In the genomic region with DNA sequence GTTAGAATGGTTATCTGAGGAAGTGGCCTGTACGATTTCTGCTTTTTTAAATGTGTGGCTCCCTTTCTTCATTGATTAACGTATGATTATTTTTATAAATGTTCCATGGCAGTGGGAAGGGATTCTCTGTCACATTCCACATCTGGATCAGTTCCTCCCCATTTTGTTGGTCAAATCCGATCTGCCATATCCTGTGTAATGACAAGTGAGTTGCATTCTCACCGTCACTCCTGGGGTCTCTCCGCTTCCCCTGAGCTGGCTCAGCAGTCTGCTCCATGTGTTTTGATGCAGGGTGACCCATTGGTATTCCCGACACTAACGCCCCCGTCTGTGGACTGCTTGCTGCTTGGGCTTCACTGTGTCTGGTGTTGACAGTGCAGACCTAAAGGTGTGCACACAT, we compare ENCODE assay signal across 10 cellular contexts. TPM values are rescaled to one million over a fixed set of nuclear protein-coding genes. Genes with fewer than 3 reads are reported as not detected.
DNase-seq lines count a peak whose midpoint lies in the region; ATAC-seq and TF ChIP-seq lines count a peak whose summit lies in the region.
"Had no signal": no experiment of that assay in that cellular context is flagged by ENCODE, and none has a peak within 500 bp of the region (broad histone marks: within the 10 kb centered on the region; RNA-seq: fewer than 3 reads in every experiment).

No MANE protein-coding gene starts in this region.

- H3K9ac ChIP-seq in mammary epithelial cell (ENCODE audit: insufficient read depth, low read length) (no peak overlapping the region), liver (ENCODE audit: low read depth in 1 of 2, low read length in 2 of 2) (no peak overlapping the region)

- no peak for TF ChIP-seq EP300 in transverse colon (IDR thresholded peaks at IDR 0.05; ENCODE audit: low read depth)

- 74% methylated on average over 8 of the region's 8 CpGs for WGBS in mammary epithelial cell (ENCODE audit: low coverage, missing lambda C conversion rate)
- 41% methylated on average over 8 of the region's 8 CpGs for WGBS in liver
- WGBS in transverse colon (ENCODE audit: low coverage in 1 of 2), 2 donors, result 61 to 82% methylated on average over 3 to 8 of the region's 8 CpGs

- ATAC-seq in GM19035 (IDR thresholded peaks at IDR 0.05; ENCODE audit: unreplicated experiment) (no peak), HG03159 (IDR thresholded peaks at IDR 0.05; ENCODE audit: unreplicated experiment) (no peak)

- H3K27me3 Mint-ChIP-seq in MCF 10A (ENCODE audit: insufficient read depth, unreplicated experiment), result no peaks in the 10 kb centered on the region
- no peaks in the 10 kb centered on the region for H3K27me3 Mint-ChIP-seq in activated naive CD8-positive, alpha-beta T cell

- no peak for TF ChIP-seq POLR2A in transverse colon (IDR thresholded peaks at IDR 0.05)

- no peaks in the 10 kb centered on the region for H3K27me3 ChIP-seq in mammary epithelial cell (ENCODE audit: insufficient read depth, low read length)
- H3K27me3 ChIP-seq in liver (ENCODE audit: control insufficient read depth in 4 of 4, insufficient read depth in 4 of 4, low read length in 3 of 4), result no peaks in the 10 kb centered on the region
- H3K27me3 ChIP-seq in transverse colon, result no peaks in the 10 kb centered on the region

- TF ChIP-seq CTCF in MCF 10A (IDR thresholded peaks at IDR 0.05; ENCODE audit: unreplicated experiment) (no peak), mammary epithelial cell (conservative IDR thresholded peaks at IDR 0.05 in 1 of 2, IDR thresholded peaks at IDR 0.05 in 1 of 2; ENCODE audit: extremely low read depth in 1 of 2, insufficient read depth in 1 of 2, low read depth in 1 of 2, low read length in 2 of 2) (no peak), liver (IDR thresholded peaks at IDR 0.05; ENCODE audit: low read depth, low read length, missing input control) (no peak), transverse colon (IDR thresholded peaks at IDR 0.05) (no peak)

- no peaks in the 10 kb centered on the region for H4K20me1 ChIP-seq in mammary epithelial cell (ENCODE audit: insufficient read depth, low read length)

- H3K9me3 Mint-ChIP-seq in MCF 10A (ENCODE audit: unreplicated experiment), result no peaks in the 10 kb centered on the region
- no peaks in the 10 kb centered on the region for H3K9me3 Mint-ChIP-seq in activated naive CD8-positive, alpha-beta T cell (ENCODE audit: low read depth)

- no peak for TF ChIP-seq RAD21 in liver (IDR thresholded peaks at IDR 0.05)

- H3K9me3 ChIP-seq in mammary epithelial cell (replicated peaks; ENCODE audit: insufficient read depth, low read length) (no peaks in the 10 kb centered on the region), liver (ENCODE audit: control insufficient read depth in 4 of 4, low read length in 3 of 4) (no peaks in the 10 kb centered on the region), transverse colon (no peaks in the 10 kb centered on the region)

- peak overlapping the region; percentile 3 for H3K4me3 Mint-ChIP-seq in MCF 10A (ENCODE audit: unreplicated experiment)
- no peak overlapping the region for H3K4me3 Mint-ChIP-seq in activated naive CD8-positive, alpha-beta T cell

- BruUV-seq in MCF 10A (replicated peaks; lab: Mats Ljungman, UMichigan) (no TSS peak), mammary epithelial cell (replicated peaks; lab: Mats Ljungman, UMichigan) (no TSS peak)

- CTCF ChIA-PET in MCF 10A (lab: Yijun Ruan, JAX) (no interaction called here), mammary epithelial cell (lab: Charles Lee; ENCODE audit: low non-redundant PET) (no interaction called here)

- H3K27ac ChIP-seq in mammary epithelial cell (ENCODE audit: insufficient read depth, low read depth, low read length) (no peak overlapping the region), liver (ENCODE audit: low read depth in 1 of 2, low read length in 2 of 2) (peak overlapping the region; percentile 53 to 72), transverse colon (peak overlapping the region; percentile 45 to 100 (median 68))

- H3K4me1 ChIP-seq in mammary epithelial cell (ENCODE audit: insufficient read depth, low read length), result peaks cover 12% of the 10 kb centered on the region
- peaks cover 0 to 9% (median 4%) of the 10 kb centered on the region in 4 donors for H3K4me1 ChIP-seq in liver (ENCODE audit: control insufficient read depth in 4 of 4, insufficient read depth in 4 of 4, low read length in 3 of 4)
- peaks cover 9 to 40% (median 14%) of the 10 kb centered on the region in 4 donors for H3K4me1 ChIP-seq in transverse colon

- dilution Hi-C loops in mammary epithelial cell (cut with HindIII; ENCODE audit: low sequenced_read_pairs), result no loop called here

- POLR2A ChIA-PET in MCF 10A (lab: Yijun Ruan, JAX), result interaction anchor here (0.6 to 11.6 kb wide), 10 partner anchors 7 to 64 kb away, joined by 3 to 391 read pairs (median 40); a partner anchor contains a TSS

- no peak overlapping the region for H3K4me2 ChIP-seq in mammary epithelial cell (ENCODE audit: insufficient read depth, low read depth, low read length)

- in situ Hi-C loops in mammary epithelial cell (cut with MboI; ENCODE audit: low sequenced_read_pairs in 2 of 2) (no loop called here), transverse colon (cut with MboI; ENCODE audit: low pct_ligation_motif_present in 1 of 4, low pct_unique_long_range_greater_than_20kb in 1 of 4, low sequenced_read_pairs in 3 of 4) (no loop called here)

- intact Hi-C loops in MCF 10A (cut with micrococcal nuclease) (no loop called here), mammary epithelial cell (cut with micrococcal nuclease) (no loop called here), transverse colon (cut with DNase I; ENCODE audit: low total_unique reads) (no loop called here)

- peaks cover 100% of the 10 kb centered on the region for H3K36me3 Mint-ChIP-seq in MCF 10A (ENCODE audit: insufficient read depth, unreplicated experiment)
- peaks cover 14% of the 10 kb centered on the region for H3K36me3 Mint-ChIP-seq in activated naive CD8-positive, alpha-beta T cell

- no peak overlapping the region for H2AFZ ChIP-seq in mammary epithelial cell (ENCODE audit: low read depth, low read length)

- peaks cover 55% of the 10 kb centered on the region for H3K4me1 Mint-ChIP-seq in MCF 10A (ENCODE audit: insufficient read depth, unreplicated experiment)
- H3K4me1 Mint-ChIP-seq in activated naive CD8-positive, alpha-beta T cell (ENCODE audit: low read depth), result peaks cover 40% of the 10 kb centered on the region

- H3K27ac Mint-ChIP-seq in MCF 10A (ENCODE audit: low read depth, unreplicated experiment), result peak overlapping the region; percentile 82
- H3K27ac Mint-ChIP-seq in activated naive CD8-positive, alpha-beta T cell, result peak overlapping the region; percentile 83

- H3K4me3 ChIP-seq in mammary epithelial cell (replicated peaks in 1 of 3; ENCODE audit: insufficient read depth in 1 of 3, low read depth in 2 of 3, low read length in 3 of 3) (no peak overlapping the region), liver (ENCODE audit: low read depth in 1 of 3, low read length in 3 of 3) (no peak overlapping the region), transverse colon (no peak overlapping the region)

- H3K36me3 ChIP-seq in mammary epithelial cell (ENCODE audit: insufficient read depth, low read length) (peaks cover 21% of the 10 kb centered on the region), liver (ENCODE audit: control insufficient read depth in 4 of 4, insufficient read depth in 3 of 4, low read depth in 1 of 4, low read length in 3 of 4) (peaks cover 3 to 13% (median 4%) of the 10 kb centered on the region in 4 donors), transverse colon (peaks cover 0 to 31% (median 7%) of the 10 kb centered on the region in 4 donors)

- DNase-seq in MCF 10A (ENCODE audit: unreplicated experiment) (peak; percentile 20), mammary epithelial cell (no peak), transverse colon (no peak)
- no peak for DNase-seq in central memory CD4-positive, alpha-beta T cell
- DNase-seq: DMS53, hypothalamus had no signal

- peaks cover 58% of the 10 kb centered on the region for H3K79me2 ChIP-seq in mammary epithelial cell (ENCODE audit: insufficient read depth, low read length)

TF ChIP-seq in liver, 16 proteins besides CTCF, POLR2A, EP300 and RAD21 (continues in another document):
- no peak for TF ChIP-seq RXRA (IDR thresholded peaks at IDR 0.05)
- TF ChIP-seq EGR1 (IDR thresholded peaks at IDR 0.05; ENCODE audit: low read depth in 2 of 2), result peak; percentile 4 to 6
- no peak for TF ChIP-seq HNF4G (IDR thresholded peaks at IDR 0.05)
- TF ChIP-seq, protein P1, sequence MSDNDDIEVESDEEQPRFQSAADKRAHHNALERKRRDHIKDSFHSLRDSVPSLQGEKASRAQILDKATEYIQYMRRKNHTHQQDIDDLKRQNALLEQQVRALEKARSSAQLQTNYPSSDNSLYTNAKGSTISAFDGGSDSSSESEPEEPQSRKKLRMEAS (IDR thresholded peaks at IDR 0.05), result no peak

RNA-seq across cellular contexts. Expression of a gene that starts 20.4 kb away (rescaled TPM):
- total RNA-seq in MCF 10A (2022) (1,026 and 1,292 TPM in 2 replicates), mammary epithelial cell (100 to 1,000 TPM; 364 to 775 TPM), liver (1,000 to 10,000 TPM in 1 of 2 donors, 10 to 100 TPM in 1; 29.6 to 1,968 TPM), transverse colon (100 to 1,000 TPM; 370 to 782 (median 680) TPM)
- polyA plus RNA-seq in mammary epithelial cell (20.1 TPM), liver (100 to 1,000 TPM in 1 of 2 donors, 10 to 100 TPM in 1; 50.2 to 111 TPM)
- 98.8 TPM for polyA minus RNA-seq in mammary epithelial cell

RNA-seq across cellular contexts. Expression of a gene that starts 55.9 kb away (rescaled TPM):
- total RNA-seq in MCF 10A (2022), result 10,851 and 12,068 TPM in 2 replicates
- over 10,000 TPM in 1 of 2 donors, 1,000 to 10,000 TPM in 1; 9,320 to 20,636 TPM for total RNA-seq in mammary epithelial cell
- polyA plus RNA-seq in mammary epithelial cell, result 211 TPM
- 7,117 TPM for polyA minus RNA-seq in mammary epithelial cell
- 1,000 to 10,000 TPM; 3,688 to 8,306 TPM for total RNA-seq in liver
- 1,000 to 10,000 TPM in 1 of 2 donors, 10 to 100 TPM in 1; 11.9 to 3,868 TPM for polyA plus RNA-seq in liver
- over 10,000 TPM; 17,948 to 48,028 (median 23,406) TPM for total RNA-seq in transverse colon

RNA-seq across cellular contexts. Expression of a gene that starts 56.5 kb away (rescaled TPM):
- total RNA-seq in MCF 10A (2022) (18.9 and 21.7 TPM in 2 replicates), mammary epithelial cell (10 to 100 TPM; 43.4 to 74.8 TPM), liver (10 to 100 TPM; 20.7 to 22.8 TPM), transverse colon (100 to 1,000 TPM in 3 of 4 donors, 10 to 100 TPM in 1; 64.3 to 164 (median 128) TPM)
- polyA plus RNA-seq in mammary epithelial cell (34.0 TPM), liver (1 to 10 TPM; 2.8 to 9.4 TPM)
- polyA minus RNA-seq in mammary epithelial cell, result 43.2 TPM
